In genomic region chr3:140176526-140176925, GRCh38 we compare ENCODE assay signal across 23 cellular contexts.
DNase-seq lines count a peak whose midpoint lies in the region; ATAC-seq and TF ChIP-seq lines count a peak whose summit lies in the region.
"Had no signal": no experiment of that assay in that cellular context is flagged by ENCODE, and none has a peak within 500 bp of the region (broad histone marks: within the 10 kb centered on the region; RNA-seq: fewer than 3 reads in every experiment).

No MANE protein-coding gene starts in this region.

- H3K9me3 Mint-ChIP-seq in chondrocyte (ENCODE audit: low read depth) (no peaks in the 10 kb centered on the region), WTC11 (peaks cover 4% of the 10 kb centered on the region; the same call in 1 of the 2 replicates)
- H3K9me3 Mint-ChIP-seq in stimulated activated memory B cell treated with anti-CD40 and anti-IgM and Interleukin-4, amounts not matched to agents 10 μg/mL and 1 μg/mL and 100 μg/mL, for 72 hours = no peaks in the 10 kb centered on the region
- H3K9me3 Mint-ChIP-seq: activated naive CD4-positive, alpha-beta T cell treated with anti-CD3 and anti-CD28 coated beads for 36 hours had no signal

- H3K27ac Mint-ChIP-seq in chondrocyte (ENCODE audit: unreplicated experiment) (no peak overlapping the region), WTC11 (no peak overlapping the region)
- H3K27ac Mint-ChIP-seq in stimulated activated memory B cell treated with anti-CD40 and anti-IgM and Interleukin-4, amounts not matched to agents 10 μg/mL and 1 μg/mL and 100 μg/mL, for 72 hours = no peak overlapping the region
- H3K27ac Mint-ChIP-seq: activated naive CD4-positive, alpha-beta T cell treated with anti-CD3 and anti-CD28 coated beads for 36 hours; effector memory CD8-positive, alpha-beta T cell; naive thymus-derived CD8-positive, alpha-beta T cell had no signal

- POLR2A ChIA-PET in WTC11 (lab: Charles Lee) = no interaction called here

- no peak for TF ChIP-seq POLR2A in gastrocnemius medialis (IDR thresholded peaks at IDR 0.05)

- no peak overlapping the region for H3K27ac ChIP-seq in gastrocnemius medialis
- H3K27ac ChIP-seq: esophagus muscularis mucosa, pancreas, right lobe of liver had no signal

- H3K4me3 ChIP-seq in AG09309 (ENCODE audit: control insufficient read depth, low read depth, low read length) (no peak overlapping the region), gastrocnemius medialis (no peak overlapping the region)
- H3K4me3 ChIP-seq: esophagus muscularis mucosa, HAP-1, pancreas, right lobe of liver had no signal

- no peaks in the 10 kb centered on the region for H3K36me3 ChIP-seq in gastrocnemius medialis
- H3K36me3 ChIP-seq: esophagus muscularis mucosa, HAP-1, pancreas, right lobe of liver had no signal

- CTCF ChIA-PET in WTC11 (lab: Charles Lee) = no interaction called here

- H3K4me1 ChIP-seq in gastrocnemius medialis = no peaks in the 10 kb centered on the region
- H3K4me1 ChIP-seq: esophagus muscularis mucosa, HAP-1, pancreas, right lobe of liver had no signal

- H3K9me3 ChIP-seq in gastrocnemius medialis = no peaks in the 10 kb centered on the region
- H3K9me3 ChIP-seq: esophagus muscularis mucosa, HAP-1, pancreas, right lobe of liver had no signal

- no peak for ATAC-seq in GM21529 (IDR thresholded peaks at IDR 0.05; ENCODE audit: unreplicated experiment)
- ATAC-seq in gastrocnemius medialis = no peak
- ATAC-seq in stimulated activated memory B cell treated with anti-CD40 and anti-IgM and Interleukin-4, amounts not matched to agents 10 μg/mL and 1 μg/mL and 100 μg/mL, for 72 hours = no peak
- no peak for ATAC-seq in WTC11
- ATAC-seq: effector memory CD8-positive, alpha-beta T cell; naive thymus-derived CD8-positive, alpha-beta T cell; pancreas; right lobe of liver had no signal

- H3K27me3 Mint-ChIP-seq in chondrocyte (ENCODE audit: low read depth) (no peaks in the 10 kb centered on the region), WTC11 (ENCODE audit: low read depth) (no peaks in the 10 kb centered on the region)
- H3K27me3 Mint-ChIP-seq in stimulated activated memory B cell treated with anti-CD40 and anti-IgM and Interleukin-4, amounts not matched to agents 10 μg/mL and 1 μg/mL and 100 μg/mL, for 72 hours = no peaks in the 10 kb centered on the region
- H3K27me3 Mint-ChIP-seq: effector memory CD8-positive, alpha-beta T cell had no signal

- TF ChIP-seq CTCF in AG09309 (IDR thresholded peaks at IDR 0.05; ENCODE audit: control insufficient read depth, insufficient read depth, low read depth, low read length, missing control alignments) (no peak), chondrocyte (IDR thresholded peaks at IDR 0.05) (peak; percentile 21), gastrocnemius medialis (IDR thresholded peaks at IDR 0.05 in 4 of 5, conservative IDR thresholded peaks at IDR 0.05 in 1 of 5) (no peak), WTC11 (IDR thresholded peaks at IDR 0.05) (no peak)

- DNase-seq in AG09309 (ENCODE audit: low read depth) = peak; percentile 23
- DNase-seq in M059J (ENCODE audit: low read depth) = peak; percentile 83
- no peak for DNase-seq in chondrocyte (ENCODE audit: low spot score)
- DNase-seq in myocyte (ENCODE audit: low read depth) = peak; percentile 32
- DNase-seq in gastrocnemius medialis = no peak
- DNase-seq in WTC11 (ENCODE audit: low spot score) = no peak
- DNase-seq: activated CD4-positive, alpha-beta T cell treated with anti-CD3 and anti-CD28 coated beads for 48 hours; activated naive CD4-positive, alpha-beta T cell treated with anti-CD3 and anti-CD28 coated beads for 36 hours; activated T-cell treated with anti-CD3 and anti-CD28 coated beads, Interleukin-2, amount 50 U/mL, for 48 hours; anterior cingulate cortex; effector memory CD8-positive, alpha-beta T cell; head of caudate nucleus; KG1; naive thymus-derived CD8-positive, alpha-beta T cell; NCI-H1694; NCI-H748 treated with DMSO at 0.1 percent for 48 hours; pancreas; right lobe of liver; SHP77 had no signal

- no peak overlapping the region for H3K4me3 Mint-ChIP-seq in chondrocyte (ENCODE audit: unreplicated experiment)
- H3K4me3 Mint-ChIP-seq in stimulated activated memory B cell treated with anti-CD40 and anti-IgM and Interleukin-4, amounts not matched to agents 10 μg/mL and 1 μg/mL and 100 μg/mL, for 72 hours = no peak overlapping the region
- H3K4me3 Mint-ChIP-seq in WTC11 = no peak overlapping the region
- H3K4me3 Mint-ChIP-seq: activated naive CD4-positive, alpha-beta T cell treated with anti-CD3 and anti-CD28 coated beads for 36 hours; effector memory CD8-positive, alpha-beta T cell; naive thymus-derived CD8-positive, alpha-beta T cell had no signal

- no peaks in the 10 kb centered on the region for H3K27me3 ChIP-seq in gastrocnemius medialis
- H3K27me3 ChIP-seq: esophagus muscularis mucosa, pancreas, right lobe of liver had no signal

- intact Hi-C loops in gastrocnemius medialis (cut with DNase I; ENCODE audit: low total_unique reads) = no loop called here

- peaks cover 2% of the 10 kb centered on the region for H3K36me3 Mint-ChIP-seq in chondrocyte (ENCODE audit: low read depth)
- H3K36me3 Mint-ChIP-seq in stimulated activated memory B cell treated with anti-CD40 and anti-IgM and Interleukin-4, amounts not matched to agents 10 μg/mL and 1 μg/mL and 100 μg/mL, for 72 hours = no peaks in the 10 kb centered on the region
- H3K36me3 Mint-ChIP-seq in WTC11 = no peaks in the 10 kb centered on the region

- peaks cover 13% of the 10 kb centered on the region for H3K4me1 Mint-ChIP-seq in chondrocyte (ENCODE audit: low read depth)
- H3K4me1 Mint-ChIP-seq in stimulated activated memory B cell treated with anti-CD40 and anti-IgM and Interleukin-4, amounts not matched to agents 10 μg/mL and 1 μg/mL and 100 μg/mL, for 72 hours = no peaks in the 10 kb centered on the region
- H3K4me1 Mint-ChIP-seq in WTC11 = peaks cover 9% of the 10 kb centered on the region
- H3K4me1 Mint-ChIP-seq: naive thymus-derived CD8-positive, alpha-beta T cell had no signal

- in situ Hi-C loops in gastrocnemius medialis (cut with MboI; ENCODE audit: low sequenced_read_pairs in 4 of 4) = no loop called here

TF ChIP-seq in WTC11, 78 proteins besides CTCF, POLR2A, EP300 and RAD21:
- TF ChIP-seq FOXP1 (CRISPR knock-in tag; IDR thresholded peaks at IDR 0.05; ENCODE audit: borderline replicate concordance) = no peak
- TF ChIP-seq AR (CRISPR knock-in tag; IDR thresholded peaks at IDR 0.05) = no peak
- TF ChIP-seq ZBTB21 (CRISPR knock-in tag; IDR thresholded peaks at IDR 0.05; ENCODE audit: borderline replicate concordance) = no peak
TF ChIP-seq in WTC11: peak in this region for 0.

Comparison
In these comparisons a context has a peak if more than half of its experiments do, and no peak if none do; other contexts are left out.
1. DNase-seq: peak in AG09309 (single experiment), M059J (single experiment) and myocyte (single experiment); none in chondrocyte (single experiment), gastrocnemius medialis (0 of 2) and WTC11 (single experiment).